Comparison of ENCODE assay signal across 28 cellular contexts in genomic region chr5:158033076-158033475, GRCh38.
"Had no signal": no experiment of that assay in that cellular context is flagged by ENCODE, and none has a peak within 500 bp of the region (broad histone marks: within the 10 kb centered on the region; RNA-seq: fewer than 3 reads in every experiment).

No MANE protein-coding gene starts in this region.

- H3K36me3 ChIP-seq: ascending aorta, breast epithelium, gastrocnemius medialis, heart left ventricle had no signal

- H3K27ac ChIP-seq: ascending aorta, breast epithelium, coronary artery, dorsolateral prefrontal cortex, gastrocnemius medialis, heart left ventricle had no signal

- DNase-seq: activated CD4-positive, alpha-beta memory T cell treated with anti-CD3 and anti-CD28 coated beads, Interleukin-2, amount 10 ng/mL, durations not matched to agents 7 days and 5 days; activated CD4-positive, alpha-beta T cell treated with anti-CD3 and anti-CD28 coated beads for 1 hour; activated CD4-positive, alpha-beta T cell treated with anti-CD3 and anti-CD28 coated beads for 4 hours; activated CD4-positive, alpha-beta T cell treated with anti-CD3 and anti-CD28 coated beads, Interleukin-2, amount 10 ng/mL, durations not matched to agents 7 days and 5 days; activated CD4-positive, alpha-beta T cell treated with anti-CD3 and anti-CD28 coated beads, Interleukin-2, amount 50 U/mL, for 4 hours; activated CD4-positive, CD25-positive, alpha-beta regulatory T cell; activated CD8-positive, alpha-beta memory T cell treated with anti-CD3 and anti-CD28 coated beads, Interleukin-2, amount 50 U/mL, for 48 hours; activated gamma-delta T cell; activated naive CD4-positive, alpha-beta T cell; activated naive CD4-positive, alpha-beta T cell treated with anti-CD3 and anti-CD28 coated beads, Interleukin-2, amount 10 ng/mL, durations not matched to agents 7 days and 5 days; activated naive CD8-positive, alpha-beta T cell treated with anti-CD3 and anti-CD28 coated beads, Interleukin-2, amount 10 ng/mL, durations not matched to agents 7 days and 5 days; activated T-cell treated with anti-CD3 and anti-CD28 coated beads for 4 hours; activated T-cell treated with anti-CD3 and anti-CD28 coated beads, Interleukin-2, amount 50 U/mL, for 24 hours; activated T-cell treated with anti-CD3 and anti-CD28 coated beads, Interleukin-2, amount 50 U/mL, for 72 hours; dorsolateral prefrontal cortex; effector memory CD4-positive, alpha-beta T cell; foreskin fibroblast; gastrocnemius medialis; glutamatergic neuron; heart left ventricle; T-helper 1 cell; T-helper 17 cell; T1000 had no signal

- H3K4me1 ChIP-seq: ascending aorta, breast epithelium, gastrocnemius medialis had no signal

- H3K9me3 ChIP-seq: gastrocnemius medialis had no signal

- H3K4me3 ChIP-seq: ascending aorta, breast epithelium, coronary artery, dorsolateral prefrontal cortex, gastrocnemius medialis, heart left ventricle had no signal

- H3K27me3 ChIP-seq: ascending aorta, breast epithelium, dorsolateral prefrontal cortex, gastrocnemius medialis had no signal

- ATAC-seq: activated naive CD4-positive, alpha-beta T cell treated with anti-CD3 and anti-CD28 coated beads, Interleukin-2, amount 50 U/mL, for 72 hours; activated T-cell treated with anti-CD3 and anti-CD28 coated beads, Interleukin-2, amount 50 U/mL, for 72 hours; esophagus mucosa; gastrocnemius medialis; heart left ventricle; T-helper 17 cell had no signal
